16 cellular contexts compared by ENCODE assay signal in the genomic region with DNA sequence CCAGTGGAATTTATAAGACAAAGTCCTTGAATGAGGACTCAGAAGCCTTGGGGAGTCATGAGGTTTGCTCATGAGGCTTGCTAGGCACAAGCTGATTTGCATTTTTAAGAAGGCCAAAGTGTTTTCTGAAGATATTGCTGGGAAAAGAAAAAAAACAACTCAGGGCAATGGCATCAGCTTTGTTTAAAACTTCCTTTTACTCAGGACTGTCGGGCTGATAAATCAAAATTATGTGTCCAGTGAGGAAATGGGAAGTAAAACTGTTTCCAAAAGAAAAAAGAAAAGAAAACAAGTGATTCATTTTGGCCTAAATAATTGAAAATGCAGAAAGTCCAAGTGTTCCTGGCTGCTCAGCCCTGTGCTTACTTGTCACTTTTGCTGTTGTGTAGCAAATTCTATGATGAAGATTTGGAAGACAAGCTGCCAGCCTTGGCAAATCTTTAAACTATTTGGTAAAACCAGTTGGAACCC.
DNase-seq lines count a peak whose midpoint lies in the region; ATAC-seq lines count a peak whose summit lies in the region.
"Had no signal": no experiment of that assay in that cellular context is flagged by ENCODE, and none has a peak within 500 bp of the region (broad histone marks: within the 10 kb centered on the region; RNA-seq: fewer than 3 reads in every experiment).

No MANE protein-coding gene starts in this region.

- peaks cover 0 to 4% of the 10 kb centered on the region in 2 donors for H3K36me3 Mint-ChIP-seq in stimulated activated naive B cell treated with anti-CD40 and anti-IgM and Interleukin-4, amounts not matched to agents 10 μg/mL and 1 μg/mL and 100 μg/mL, for 72 hours

- peaks cover 16% of the 10 kb centered on the region in 2 donors for H3K27me3 Mint-ChIP-seq in stimulated activated naive B cell treated with anti-CD40 and anti-IgM and Interleukin-4, amounts not matched to agents 10 μg/mL and 1 μg/mL and 100 μg/mL, for 72 hours
- H3K27me3 Mint-ChIP-seq: CD4-positive, alpha-beta T cell had no signal

- H3K27ac Mint-ChIP-seq in stimulated activated naive B cell treated with anti-CD40 and anti-IgM and Interleukin-4, amounts not matched to agents 10 μg/mL and 1 μg/mL and 100 μg/mL, for 72 hours, result peak overlapping the region; percentile 56
- H3K27ac Mint-ChIP-seq: activated CD4-positive, alpha-beta T cell treated with anti-CD3 and anti-CD28 coated beads, Interleukin-2, amount 10 ng/mL, durations not matched to agents 7 days and 5 days; CD4-positive, alpha-beta T cell; T-helper 2 cell treated with Interferon-gamma antibody and Interleukin-4, amounts not matched to agents 5 μg/mL and 100 μg/mL, for 36 hours had no signal

- H3K4me3 Mint-ChIP-seq in stimulated activated naive B cell treated with anti-CD40 and anti-IgM and Interleukin-4, amounts not matched to agents 10 μg/mL and 1 μg/mL and 100 μg/mL, for 72 hours, result no peak overlapping the region
- H3K4me3 Mint-ChIP-seq: activated CD4-positive, alpha-beta T cell treated with anti-CD3 and anti-CD28 coated beads, Interleukin-2, amount 10 ng/mL, durations not matched to agents 7 days and 5 days; CD4-positive, alpha-beta T cell; H9; T-helper 2 cell treated with Interferon-gamma antibody and Interleukin-4, amounts not matched to agents 5 μg/mL and 100 μg/mL, for 36 hours had no signal

- DNase-seq in GM03348 (ENCODE audit: low spot score) (peak; percentile 13), dermis blood vessel endothelial cell (peak; percentile 71), kidney tubule cell (ENCODE audit: low spot score) (peak; percentile 15), Ammon's horn (ENCODE audit: low spot score) (no peak)
- DNase-seq in stimulated activated naive B cell treated with anti-CD40 and anti-IgM and Interleukin-4, amounts not matched to agents 10 μg/mL and 1 μg/mL and 100 μg/mL, for 72 hours, result no peak
- DNase-seq in NK-92 treated with Interleukin-12 subunit alpha and Interleukin-12 subunit beta, amount 100 ng/mL, for 24 hours (lab: John Stamatoyannopoulos, UW), result no peak
- no peak for DNase-seq in activated CD4-positive, CD25-positive, alpha-beta regulatory T cell treated with anti-CD3 and anti-CD28 coated beads, Interleukin-2, amount 50 U/mL, for 72 hours
- DNase-seq: activated CD4-positive, alpha-beta T cell treated with anti-CD3 and anti-CD28 coated beads, Interleukin-2, amount 10 ng/mL, durations not matched to agents 7 days and 5 days; CD4-positive, alpha-beta T cell; dorsolateral prefrontal cortex; H9; Karpas-422; NCI-H1694; NCI-H526 treated with DMSO at 0.1 percent for 48 hours; stimulated activated CD4-positive, alpha-beta T cell treated with anti-CD3 and anti-CD28 coated beads, Interleukin-2, amount 100 ng/mL, for 24 hours had no signal

- no peak for ATAC-seq in stimulated activated naive B cell treated with anti-CD40 and anti-IgM and Interleukin-4, amounts not matched to agents 10 μg/mL and 1 μg/mL and 100 μg/mL, for 72 hours (replicated peaks)

- H3K9me3 Mint-ChIP-seq in stimulated activated naive B cell treated with anti-CD40 and anti-IgM and Interleukin-4, amounts not matched to agents 10 μg/mL and 1 μg/mL and 100 μg/mL, for 72 hours, result no peaks in the 10 kb centered on the region
- H3K9me3 Mint-ChIP-seq: activated CD4-positive, alpha-beta T cell treated with anti-CD3 and anti-CD28 coated beads, Interleukin-2, amount 10 ng/mL, durations not matched to agents 7 days and 5 days; CD4-positive, alpha-beta T cell; H9; T-helper 2 cell treated with Interferon-gamma antibody and Interleukin-4, amounts not matched to agents 5 μg/mL and 100 μg/mL, for 36 hours had no signal

- peaks cover 22 to 66% of the 10 kb centered on the region in 2 donors for H3K4me1 Mint-ChIP-seq in stimulated activated naive B cell treated with anti-CD40 and anti-IgM and Interleukin-4, amounts not matched to agents 10 μg/mL and 1 μg/mL and 100 μg/mL, for 72 hours
- H3K4me1 Mint-ChIP-seq: activated CD4-positive, alpha-beta T cell treated with anti-CD3 and anti-CD28 coated beads, Interleukin-2, amount 10 ng/mL, durations not matched to agents 7 days and 5 days had no signal

Comparison
In these comparisons a context has a peak if more than half of its experiments do, and no peak if none do; other contexts are left out.
1. DNase-seq: peak in GM03348 (single experiment), dermis blood vessel endothelial cell (single experiment) and kidney tubule cell (single experiment); none in stimulated activated naive B cell treated with anti-CD40 and anti-IgM and Interleukin-4, amounts not matched to agents 10 μg/mL and 1 μg/mL and 100 μg/mL, for 72 hours (single experiment), Ammon's horn (single experiment), NK-92 treated with Interleukin-12 subunit alpha and Interleukin-12 subunit beta, amount 100 ng/mL, for 24 hours (single experiment) and activated CD4-positive, CD25-positive, alpha-beta regulatory T cell treated with anti-CD3 and anti-CD28 coated beads, Interleukin-2, amount 50 U/mL, for 72 hours (single experiment).